18 cellular contexts compared by ENCODE assay signal in the genomic region with DNA sequence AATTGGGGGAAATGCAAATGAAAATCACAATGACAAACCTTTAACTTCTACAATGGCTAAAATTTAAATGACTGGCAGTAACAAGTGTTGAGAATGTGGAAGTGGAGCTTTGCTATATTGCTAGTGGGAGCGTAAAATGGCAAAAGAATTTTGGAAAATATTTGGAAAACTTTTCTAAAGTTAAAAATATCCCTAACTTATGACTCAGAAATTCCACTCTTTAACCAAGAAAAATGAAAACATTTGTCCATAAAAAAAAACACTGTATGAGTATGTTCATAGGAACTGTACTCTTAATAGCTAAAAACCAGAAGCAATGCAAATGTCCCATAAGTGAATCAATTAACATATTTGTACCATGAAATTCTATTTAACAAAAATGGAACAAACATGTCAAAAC. TPM values are rescaled to one million over a fixed set of nuclear protein-coding genes. Genes with fewer than 3 reads are reported as not detected.
DNase-seq lines count a peak whose midpoint lies in the region; ATAC-seq and TF ChIP-seq lines count a peak whose summit lies in the region.
"Had no signal": no experiment of that assay in that cellular context is flagged by ENCODE, and none has a peak within 500 bp of the region (broad histone marks: within the 10 kb centered on the region; RNA-seq: fewer than 3 reads in every experiment).

No MANE protein-coding gene starts in this region.

- no peak overlapping the region for H3K4me3 Mint-ChIP-seq in stimulated activated memory B cell treated with anti-CD40 and anti-IgM and Interleukin-4, amounts not matched to agents 10 μg/mL and 1 μg/mL and 100 μg/mL, for 72 hours
- H3K4me3 Mint-ChIP-seq: natural killer cell treated with Interleukin-12 subunit alpha and Interleukin-12 subunit beta and Interleukin-15 and Interleukin-18, amount 100 ng/mL, for 72 hours had no signal

- no peak overlapping the region for H3K4ac ChIP-seq in mesenchymal stem cell (ENCODE audit: low read depth in 1 of 2, low read length in 2 of 2)

- DNase-seq in AG09309 (ENCODE audit: low read depth) (peak; percentile 40), GM03348 (ENCODE audit: low spot score) (peak; percentile 35), ascending aorta (ENCODE audit: low spot score in 2 of 2) (no peak), mesenchymal stem cell (peak; percentile 8), HuH-7 (ENCODE audit: low spot score) (no peak), activated gamma-delta T cell (lab: John Stamatoyannopoulos, UW) (no peak), islet precursor cell (no peak)
- DNase-seq: activated effector memory CD4-positive, alpha-beta T cell treated with Interleukin-2 at 50 U/mL for 16 hours; AML-193; NCI-H2081; NCI-H526; PC-3 had no signal

- intact Hi-C loops in ascending aorta (cut with DNase I), result loop anchor here (10.0 kb wide), 2 partner anchors 388 to 1168 kb away; a partner anchor contains a TSS

- H3K4me2 ChIP-seq in mesenchymal stem cell (ENCODE audit: low read length, poor library complexity, severe bottlenecking), result no peak overlapping the region

- H2BK5ac ChIP-seq in mesenchymal stem cell (ENCODE audit: low read depth, low read length, poor library complexity, severe bottlenecking), result no peak overlapping the region

- H3K36me3 Mint-ChIP-seq in stimulated activated memory B cell treated with anti-CD40 and anti-IgM and Interleukin-4, amounts not matched to agents 10 μg/mL and 1 μg/mL and 100 μg/mL, for 72 hours, result peaks cover 12% of the 10 kb centered on the region
- H3K36me3 Mint-ChIP-seq: natural killer cell treated with Interleukin-12 subunit alpha and Interleukin-12 subunit beta and Interleukin-15 and Interleukin-18, amount 100 ng/mL, for 72 hours had no signal

- no peak overlapping the region for H2BK15ac ChIP-seq in mesenchymal stem cell (ENCODE audit: low read depth, poor library complexity, severe bottlenecking)

- no peak overlapping the region for H2AFZ ChIP-seq in mesenchymal stem cell (ENCODE audit: low read depth, low read length)

- no CpG with 5 or more reads among the region's 1 CpG for WGBS in mesenchymal stem cell

- no peak overlapping the region for H3K27ac Mint-ChIP-seq in stimulated activated memory B cell treated with anti-CD40 and anti-IgM and Interleukin-4, amounts not matched to agents 10 μg/mL and 1 μg/mL and 100 μg/mL, for 72 hours

- H3K9me3 ChIP-seq in ascending aorta (no peaks in the 10 kb centered on the region), mesenchymal stem cell (ENCODE audit: control insufficient read depth, low read length) (no peaks in the 10 kb centered on the region)

- H3K36me3 ChIP-seq in ascending aorta (no peaks in the 10 kb centered on the region), mesenchymal stem cell (ENCODE audit: control insufficient read depth in 1 of 2, insufficient read depth in 2 of 2, low read depth in 1 of 2, low read length in 2 of 2) (peaks cover 0 to 14% of the 10 kb centered on the region in 2 experiments)

- H3K4me3 ChIP-seq in AG09309 (ENCODE audit: control insufficient read depth, low read depth, low read length) (no peak overlapping the region), ascending aorta (peak overlapping the region in 1 of 2 donors; percentile 15), mesenchymal stem cell (ENCODE audit: insufficient read depth in 1 of 2, low read depth in 1 of 2, low read length in 2 of 2) (peak overlapping the region in 1 of 2 experiments; percentile 43)

- H3K23ac ChIP-seq in mesenchymal stem cell (ENCODE audit: low read length in 2 of 2), result no peak overlapping the region

- H3K27me3 Mint-ChIP-seq in stimulated activated memory B cell treated with anti-CD40 and anti-IgM and Interleukin-4, amounts not matched to agents 10 μg/mL and 1 μg/mL and 100 μg/mL, for 72 hours, result no peaks in the 10 kb centered on the region
- H3K27me3 Mint-ChIP-seq: natural killer cell treated with Interleukin-12 subunit alpha and Interleukin-12 subunit beta and Interleukin-15 and Interleukin-18, amount 100 ng/mL, for 72 hours had no signal

- no peak overlapping the region for H3K14ac ChIP-seq in mesenchymal stem cell (ENCODE audit: low read length in 2 of 2)

- H2AK5ac ChIP-seq in mesenchymal stem cell (ENCODE audit: low read length, severe bottlenecking), result no peak overlapping the region

- H3K4me1 ChIP-seq in ascending aorta (peaks cover 0 to 42% of the 10 kb centered on the region in 2 donors), mesenchymal stem cell (ENCODE audit: control insufficient read depth, insufficient read depth, low read depth, low read length) (peaks cover 1% of the 10 kb centered on the region)

- H2BK12ac ChIP-seq in mesenchymal stem cell (ENCODE audit: low read length in 2 of 2), result no peak overlapping the region

- H3K27me3 ChIP-seq in ascending aorta, result no peaks in the 10 kb centered on the region
- H3K27me3 ChIP-seq in mesenchymal stem cell (ENCODE audit: control insufficient read depth in 1 of 2, insufficient read depth in 1 of 2, low read length in 2 of 2), result no peaks in the 10 kb centered on the region

- H3K9me3 Mint-ChIP-seq in stimulated activated memory B cell treated with anti-CD40 and anti-IgM and Interleukin-4, amounts not matched to agents 10 μg/mL and 1 μg/mL and 100 μg/mL, for 72 hours, result no peaks in the 10 kb centered on the region
- H3K9me3 Mint-ChIP-seq: natural killer cell treated with Interleukin-12 subunit alpha and Interleukin-12 subunit beta and Interleukin-15 and Interleukin-18, amount 100 ng/mL, for 72 hours had no signal

- H3K79me1 ChIP-seq in mesenchymal stem cell (replicated peaks; ENCODE audit: low read length, poor library complexity, severe bottlenecking), result peaks cover 8% of the 10 kb centered on the region

- no peak overlapping the region for H2BK120ac ChIP-seq in mesenchymal stem cell (ENCODE audit: low read depth, low read length)

- ATAC-seq in stimulated activated memory B cell treated with anti-CD40 and anti-IgM and Interleukin-4, amounts not matched to agents 10 μg/mL and 1 μg/mL and 100 μg/mL, for 72 hours, result no peak
- ATAC-seq: natural killer cell treated with Interleukin-12 subunit alpha and Interleukin-12 subunit beta and Interleukin-15 and Interleukin-18, amount 100 ng/mL, for 72 hours; PC-3 had no signal

- H3K4me1 Mint-ChIP-seq in stimulated activated memory B cell treated with anti-CD40 and anti-IgM and Interleukin-4, amounts not matched to agents 10 μg/mL and 1 μg/mL and 100 μg/mL, for 72 hours, result peaks cover 33% of the 10 kb centered on the region

- peak overlapping the region; percentile 82 for H3K9ac ChIP-seq in mesenchymal stem cell (ENCODE audit: low read length)

- H3K27ac ChIP-seq in ascending aorta (peak overlapping the region; percentile 74 to 80), mesenchymal stem cell (ENCODE audit: low read length, poor library complexity, severe bottlenecking) (no peak overlapping the region)

- H3K18ac ChIP-seq in mesenchymal stem cell (ENCODE audit: low read depth in 1 of 2, low read length in 2 of 2), result no peak overlapping the region

- no peak for TF ChIP-seq CTCF in AG09309 (IDR thresholded peaks at IDR 0.05; ENCODE audit: control insufficient read depth, insufficient read depth, low read depth, low read length, missing control alignments)
- TF ChIP-seq CTCF in ascending aorta (IDR thresholded peaks at IDR 0.05), result no peak

- no peak overlapping the region for H4K91ac ChIP-seq in mesenchymal stem cell (ENCODE audit: low read length)

- no peak overlapping the region for H4K8ac ChIP-seq in mesenchymal stem cell (ENCODE audit: low read length)

RNA-seq across cellular contexts. Expression of a gene that starts 3.6 kb away (rescaled TPM):
- total RNA-seq in ascending aorta, result 35.7 TPM
- polyA plus RNA-seq in mesenchymal stem cell (2013, experiment 1 of 2), result 8.5 TPM
- 7.4 TPM for polyA plus RNA-seq in mesenchymal stem cell (2013, experiment 2 of 2)

RNA-seq across cellular contexts. Expression of a gene that starts 4.0 kb away (rescaled TPM):
- 14.9 TPM for total RNA-seq in ascending aorta
- polyA plus RNA-seq in mesenchymal stem cell (2013, experiment 1 of 2), result 90.8 TPM
- 93.7 TPM for polyA plus RNA-seq in mesenchymal stem cell (2013, experiment 2 of 2)

RNA-seq across cellular contexts. Expression of a gene that starts 56.2 kb away (rescaled TPM):
- not detected for total RNA-seq in ascending aorta
- polyA plus RNA-seq in mesenchymal stem cell (2013, experiment 1 of 2), result not detected
- polyA plus RNA-seq in mesenchymal stem cell (2013, experiment 2 of 2), result not detected
- total RNA-seq: H4; lower leg skin; natural killer cell treated with Interleukin-12 subunit alpha and Interleukin-12 subunit beta and Interleukin-15 and Interleukin-18, amount 100 ng/mL, for 72 hours; pulmonary artery endothelial cell; subcutaneous adipose tissue had no signal

Comparison
In these comparisons a context has a peak if more than half of its experiments do, and no peak if none do; other contexts are left out.
1. DNase-seq: peak in AG09309 (single experiment), GM03348 (single experiment) and mesenchymal stem cell (single experiment); none in ascending aorta (0 of 2), HuH-7 (single experiment), activated gamma-delta T cell (single experiment) and islet precursor cell (single experiment).